ENCODE assay signal across 18 cellular contexts in genomic region chr12:25817166-25817565, GRCh38.
"Had no signal": no experiment of that assay in that cellular context is flagged by ENCODE, and none has a peak within 500 bp of the region (broad histone marks: within the 10 kb centered on the region; RNA-seq: fewer than 3 reads in every experiment).

No MANE protein-coding gene starts in this region.

- H3K4me1 ChIP-seq: ascending aorta, esophagus squamous epithelium, psoas muscle, tibial nerve, uterus had no signal

- H3K4me3 ChIP-seq: ascending aorta, esophagus squamous epithelium, ovary, psoas muscle, skin epidermis, tibial nerve, uterus had no signal

- H3K27me3 ChIP-seq: ascending aorta, esophagus squamous epithelium, ovary, tibial nerve, uterus had no signal

- DNase-seq: activated CD4-positive, alpha-beta T cell treated with anti-CD3 and anti-CD28 coated beads for 1 hour; activated CD4-positive, alpha-beta T cell treated with anti-CD3 and anti-CD28 coated beads, Interleukin-2, amount 50 U/mL, for 4 hours; activated effector memory CD4-positive, alpha-beta T cell treated with anti-CD3 and anti-CD28 coated beads, Interleukin-2, amount 50 U/mL, for 16 hours; activated naive CD4-positive, alpha-beta T cell treated with anti-CD3 and anti-CD28 coated beads, Interleukin-2, amount 50 U/mL, for 16 hours; activated T-cell treated with anti-CD3 and anti-CD28 coated beads, Interleukin-2, amount 50 U/mL, for 72 hours; effector memory CD8-positive, alpha-beta T cell; esophagus squamous epithelium; left cardiac atrium; mesendoderm; natural killer cell; ovary; psoas muscle; right cardiac atrium; uterus; WERI-Rb-1 had no signal

- H3K27ac ChIP-seq: ascending aorta, esophagus squamous epithelium, ovary, psoas muscle, skin epidermis, tibial nerve, uterus, WERI-Rb-1 had no signal

- H3K36me3 ChIP-seq: ascending aorta, esophagus squamous epithelium, ovary, tibial nerve, uterus, WERI-Rb-1 had no signal

- H3K9me3 ChIP-seq: ascending aorta, esophagus squamous epithelium, ovary, psoas muscle, uterus had no signal
